Comparison of ENCODE assay signal across 9 cellular contexts in genomic region chr9:133354766-133355165, GRCh38. TPM values are rescaled to one million over a fixed set of nuclear protein-coding genes. Genes with fewer than 3 reads are reported as not detected.
DNase-seq lines count a peak whose midpoint lies in the region; ATAC-seq and TF ChIP-seq lines count a peak whose summit lies in the region.
"Had no signal": no experiment of that assay in that cellular context is flagged by ENCODE, and none has a peak within 500 bp of the region (broad histone marks: within the 10 kb centered on the region; RNA-seq: fewer than 3 reads in every experiment).

No MANE protein-coding gene starts in this region.

- H3F3A ChIP-seq in DOHH2 (ENCODE audit: control insufficient read depth, insufficient read depth), result peaks cover 60% of the 10 kb centered on the region

- H3K4me2 ChIP-seq in DOHH2 (ENCODE audit: low read length) (peak overlapping the region; percentile 91), Karpas-422 (ENCODE audit: low read depth, low read length, poor library complexity, severe bottlenecking) (peak overlapping the region; percentile 90)

- CTCF ChIA-PET in activated CD8-positive, alpha-beta T cell treated with anti-CD3 and anti-CD28 coated beads for 36 hours (lab: Charles Lee), result interaction anchor here (1.9 to 4.8 kb wide), 2 partner anchors 17 to 19 kb away, joined by 4 to 38 read pairs; no protein-coding TSS in a partner anchor

- peak overlapping the region; percentile 90 for H3K4me3 Mint-ChIP-seq in activated CD8-positive, alpha-beta T cell treated with anti-CD3 and anti-CD28 coated beads for 36 hours
- H3K4me3 Mint-ChIP-seq in nephron, result peak overlapping the region; percentile 87 to 92 (median 91)

- peak overlapping the region; percentile 89 for H3K9ac ChIP-seq in Karpas-422 (ENCODE audit: low read length)

- H3K36me3 Mint-ChIP-seq in activated CD8-positive, alpha-beta T cell treated with anti-CD3 and anti-CD28 coated beads for 36 hours (ENCODE audit: low read depth), result peaks cover 42% of the 10 kb centered on the region
- H3K36me3 Mint-ChIP-seq in nephron (ENCODE audit: low read depth), result peaks cover 43% of the 10 kb centered on the region

- DNase-seq in Karpas-422 (no peak), 8988T (no peak), GM13976 (ENCODE audit: low spot score) (no peak)
- DNase-seq in activated CD8-positive, alpha-beta T cell treated with anti-CD3 and anti-CD28 coated beads for 36 hours, result no peak
- DNase-seq: activated effector memory CD4-positive, alpha-beta T cell treated with anti-CD3 and anti-CD28 coated beads, Interleukin-2, amount 50 U/mL, for 16 hours; SJCRH30 had no signal

- no peaks in the 10 kb centered on the region for H3K27me3 ChIP-seq in DOHH2 (ENCODE audit: control insufficient read depth, low read length)
- H3K27me3 ChIP-seq in Karpas-422 (ENCODE audit: low read length), result no peaks in the 10 kb centered on the region
- H3K27me3 ChIP-seq: SJCRH30 had no signal

- H2AFZ ChIP-seq in Karpas-422 (ENCODE audit: low read length), result no peak overlapping the region

- H3K27ac ChIP-seq in DOHH2 (ENCODE audit: low read depth, low read length) (no peak overlapping the region), Karpas-422 (ENCODE audit: low read length) (no peak overlapping the region)
- H3K27ac ChIP-seq: SJCRH30 had no signal

- H3K9me3 Mint-ChIP-seq in activated CD8-positive, alpha-beta T cell treated with anti-CD3 and anti-CD28 coated beads for 36 hours, result no peaks in the 10 kb centered on the region
- H3K9me3 Mint-ChIP-seq in nephron, result no peaks in the 10 kb centered on the region

- peaks cover 41% of the 10 kb centered on the region for H3K4me1 ChIP-seq in DOHH2 (ENCODE audit: control insufficient read depth, low read length)
- peaks cover 56% of the 10 kb centered on the region for H3K4me1 ChIP-seq in Karpas-422 (ENCODE audit: low read length)

- POLR2A ChIA-PET in activated CD8-positive, alpha-beta T cell treated with anti-CD3 and anti-CD28 coated beads for 36 hours (lab: Charles Lee), result interaction anchor here (0.6 to 28.8 kb wide), 3 partner anchors 6 to 371 kb away, joined by 3 to 872 read pairs (median 872); partner anchors contain the start of genes MED22, RPL7A, SURF1 and SURF2

- H3K9me2 ChIP-seq in DOHH2 (replicated peaks; ENCODE audit: control insufficient read depth, low read length), result no peaks in the 10 kb centered on the region
- no peaks in the 10 kb centered on the region for H3K9me2 ChIP-seq in Karpas-422 (replicated peaks; ENCODE audit: insufficient read depth, low read length)

- intact Hi-C loops in activated CD8-positive, alpha-beta T cell treated with anti-CD3 and anti-CD28 coated beads for 36 hours (cut with micrococcal nuclease), result no loop called here

- H3K79me2 ChIP-seq in DOHH2 (ENCODE audit: control insufficient read depth, low read length), result peaks cover 38% of the 10 kb centered on the region
- H3K79me2 ChIP-seq in Karpas-422 (ENCODE audit: low read length), result peaks cover 26% of the 10 kb centered on the region

- no peaks in the 10 kb centered on the region for H3K27me3 Mint-ChIP-seq in activated CD8-positive, alpha-beta T cell treated with anti-CD3 and anti-CD28 coated beads for 36 hours
- no peaks in the 10 kb centered on the region for H3K27me3 Mint-ChIP-seq in nephron (ENCODE audit: low read depth)

- peaks cover 60% of the 10 kb centered on the region for H3K4me1 Mint-ChIP-seq in activated CD8-positive, alpha-beta T cell treated with anti-CD3 and anti-CD28 coated beads for 36 hours (ENCODE audit: low read depth)
- peaks cover 19% of the 10 kb centered on the region for H3K4me1 Mint-ChIP-seq in nephron

- H4K20me1 ChIP-seq in DOHH2 (ENCODE audit: control insufficient read depth, insufficient read depth, low read depth, low read length) (peaks cover 5% of the 10 kb centered on the region; the same call in 1 of the 2 replicates), Karpas-422 (ENCODE audit: insufficient read depth, low read depth, low read length) (peaks cover 8% of the 10 kb centered on the region)

- TF ChIP-seq CTCF in DOHH2 (IDR thresholded peaks at IDR 0.05; ENCODE audit: low read depth, low read length, poor library complexity, severe bottlenecking), result no peak
- TF ChIP-seq CTCF in activated CD8-positive, alpha-beta T cell treated with anti-CD3 and anti-CD28 coated beads for 36 hours (IDR thresholded peaks at IDR 0.05), result no peak
- no peak for TF ChIP-seq CTCF in nephron (IDR thresholded peaks at IDR 0.05; ENCODE audit: unreplicated experiment in 3 of 3)
- TF ChIP-seq CTCF in GM13976 (IDR thresholded peaks at IDR 0.05; ENCODE audit: borderline replicate concordance, control extremely low read depth, extremely low read depth, insufficient read depth, missing control alignments), result no peak

- peak overlapping the region; percentile 95 for H3K4me3 ChIP-seq in DOHH2 (ENCODE audit: low read length)
- peak overlapping the region; percentile 93; the same call in 1 of the 2 replicates for H3K4me3 ChIP-seq in Karpas-422 (ENCODE audit: low read length)

- H3K9me3 ChIP-seq in DOHH2 (ENCODE audit: control insufficient read depth, insufficient read depth, low read length), result no peaks in the 10 kb centered on the region
- H3K9me3 ChIP-seq in Karpas-422 (ENCODE audit: low read length), result no peaks in the 10 kb centered on the region
- H3K9me3 ChIP-seq: SJCRH30 had no signal

- no peak for ATAC-seq in activated CD8-positive, alpha-beta T cell treated with anti-CD3 and anti-CD28 coated beads for 36 hours
- no peak for ATAC-seq in GM19324 (IDR thresholded peaks at IDR 0.05; ENCODE audit: low FRiP score, unreplicated experiment)

- in situ Hi-C loops in GM13976 (cut with MboI; ENCODE audit: low sequenced_read_pairs, unreplicated experiment), result no loop called here

- H3K27ac Mint-ChIP-seq in activated CD8-positive, alpha-beta T cell treated with anti-CD3 and anti-CD28 coated beads for 36 hours, result peak overlapping the region; percentile 87
- H3K27ac Mint-ChIP-seq in nephron, result no peak overlapping the region

- H3K36me3 ChIP-seq in DOHH2 (ENCODE audit: control insufficient read depth, low read length) (peaks cover 50% of the 10 kb centered on the region), Karpas-422 (ENCODE audit: insufficient read depth, low read length) (peaks cover 25% of the 10 kb centered on the region)

RNA-seq across cellular contexts. Expression of gene SURF1, which starts 1.5 kb away (rescaled TPM):
- 35.6 and 40.0 TPM in 2 replicates for total RNA-seq in Karpas-422 (2014; rRNA removed; shearing (Covaris generic); ENCODE audit: low replicate concordance)
- 10 to 100 TPM; 22.1 to 25.3 TPM for total RNA-seq in activated CD8-positive, alpha-beta T cell treated with anti-CD3 and anti-CD28 coated beads for 36 hours

RNA-seq across cellular contexts. Expression of gene SURF2, which starts 1.6 kb away (rescaled TPM):
- 20.0 and 52.9 TPM in 2 replicates for total RNA-seq in Karpas-422 (2014; rRNA removed; shearing (Covaris generic); ENCODE audit: low replicate concordance)
- total RNA-seq in activated CD8-positive, alpha-beta T cell treated with anti-CD3 and anti-CD28 coated beads for 36 hours, result 10 to 100 TPM; 14.6 to 21.5 TPM

RNA-seq across cellular contexts. Expression of gene RPL7A, which starts 6.7 kb away (rescaled TPM):
- total RNA-seq in Karpas-422 (2014; rRNA removed; shearing (Covaris generic); ENCODE audit: low replicate concordance), result 2,407 and 2,991 TPM in 2 replicates
- total RNA-seq in activated CD8-positive, alpha-beta T cell treated with anti-CD3 and anti-CD28 coated beads for 36 hours, result 1,000 to 10,000 TPM; 3,479 to 3,507 TPM

RNA-seq across cellular contexts. Expression of gene MED22, which starts 6.8 kb away (rescaled TPM):
- 13.6 and 30.6 TPM in 2 replicates for total RNA-seq in Karpas-422 (2014; rRNA removed; shearing (Covaris generic); ENCODE audit: low replicate concordance)
- total RNA-seq in activated CD8-positive, alpha-beta T cell treated with anti-CD3 and anti-CD28 coated beads for 36 hours, result 10 to 100 TPM; 23.4 to 29.0 TPM

RNA-seq across cellular contexts. Expression of gene SURF6, which starts 18.8 kb away (rescaled TPM):
- 5.6 and 22.9 TPM in 2 replicates for total RNA-seq in Karpas-422 (2014; rRNA removed; shearing (Covaris generic); ENCODE audit: low replicate concordance)
- 10 to 100 TPM; 24.9 to 28.3 TPM for total RNA-seq in activated CD8-positive, alpha-beta T cell treated with anti-CD3 and anti-CD28 coated beads for 36 hours
